15 cellular contexts compared by ENCODE assay signal in the genomic region with DNA sequence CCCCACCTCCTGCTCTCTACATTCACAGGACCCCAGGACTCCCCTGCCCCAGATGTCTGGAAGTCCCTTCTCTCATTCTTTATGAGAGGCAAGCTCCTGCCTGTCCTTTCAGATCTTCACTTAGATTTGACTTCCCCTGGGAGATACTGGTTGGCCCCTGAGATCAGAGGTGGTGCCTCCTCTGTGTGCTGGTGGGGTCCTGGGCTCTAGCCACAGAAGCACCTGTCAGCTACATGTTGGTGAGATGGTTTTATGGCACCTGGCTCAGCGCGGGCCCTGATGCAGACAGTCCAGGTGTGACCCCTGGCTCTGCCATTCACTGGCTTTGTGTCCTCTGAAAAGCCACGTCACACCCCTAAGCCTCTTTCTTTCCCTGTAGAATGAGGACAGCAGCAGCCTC.
DNase-seq lines count a peak whose midpoint lies in the region; ATAC-seq and TF ChIP-seq lines count a peak whose summit lies in the region.
"Had no signal": no experiment of that assay in that cellular context is flagged by ENCODE, and none has a peak within 500 bp of the region (broad histone marks: within the 10 kb centered on the region; RNA-seq: fewer than 3 reads in every experiment).

No MANE protein-coding gene starts in this region.

- H3K36me3 ChIP-seq in GM06990 (ENCODE audit: control insufficient read depth, insufficient read depth, low read length), result no peaks in the 10 kb centered on the region
- H3K36me3 ChIP-seq in OCI-LY3 (replicated peaks; ENCODE audit: low read depth, low read length), result no peaks in the 10 kb centered on the region
- H3K36me3 ChIP-seq: breast epithelium, SJSA1, thoracic aorta had no signal

- H3K4me1 Mint-ChIP-seq in CD14-positive monocyte, result peaks cover 93% of the 10 kb centered on the region
- peaks cover 98% of the 10 kb centered on the region for H3K4me1 Mint-ChIP-seq in dendritic cell treated with granulocyte-macrophage colony-stimulating factor and Interleukin-4, amounts not matched to agents 40 ng/mL and 50 ng/mL, for 4 days (ENCODE audit: low read depth)

- intact Hi-C loops in CD14-positive monocyte (cut with micrococcal nuclease), result loop anchor here (10.0 kb wide), 2 partner anchors 77 to 163 kb away; no protein-coding TSS in a partner anchor
- intact Hi-C loops in dendritic cell treated with granulocyte-macrophage colony-stimulating factor and Interleukin-4, amounts not matched to agents 40 ng/mL and 50 ng/mL, for 4 days (cut with micrococcal nuclease), result loop anchor here (5.0 kb wide), 1 partner anchor 225 kb away; no protein-coding TSS in a partner anchor

- H3K79me2 ChIP-seq in OCI-LY3 (ENCODE audit: low read length), result no peaks in the 10 kb centered on the region

- no peaks in the 10 kb centered on the region for H3K27me3 ChIP-seq in GM06990 (replicated peaks; ENCODE audit: control insufficient read depth, insufficient read depth, low read length)
- H3K27me3 ChIP-seq in OCI-LY3 (ENCODE audit: low read depth, low read length), result no peaks in the 10 kb centered on the region
- H3K27me3 ChIP-seq: breast epithelium, SJSA1 had no signal

- H2AFZ ChIP-seq in OCI-LY3 (ENCODE audit: low read depth, low read length), result no peak overlapping the region
- H2AFZ ChIP-seq: GM23338 had no signal

- H3K4me3 ChIP-seq in GM06990 (replicated peaks; ENCODE audit: low read depth, low read length), result no peak overlapping the region
- H3K4me3 ChIP-seq in OCI-LY3 (ENCODE audit: low read length), result peak overlapping the region; percentile 62
- H3K4me3 ChIP-seq: breast epithelium, GM23338, SJSA1, thoracic aorta had no signal

- peaks cover 0 to 7% (median 1%) of the 10 kb centered on the region in 7 donors for H3K9me3 Mint-ChIP-seq in CD14-positive monocyte
- peaks cover 6% of the 10 kb centered on the region for H3K9me3 Mint-ChIP-seq in dendritic cell treated with granulocyte-macrophage colony-stimulating factor and Interleukin-4, amounts not matched to agents 40 ng/mL and 50 ng/mL, for 4 days
- H3K9me3 Mint-ChIP-seq: activated naive CD4-positive, alpha-beta T cell treated with anti-CD3 and anti-CD28 coated beads, Interleukin-2, amount 50 U/mL, for 24 hours had no signal

- TF ChIP-seq CTCF in CD14-positive monocyte (IDR thresholded peaks at IDR 0.05) (no peak), GM06990 (IDR thresholded peaks at IDR 0.05; ENCODE audit: insufficient read depth, low read length, poor library complexity, severe bottlenecking) (no peak), OCI-LY3 (IDR thresholded peaks at IDR 0.05; ENCODE audit: low read depth, low read length) (no peak)

- H4K20me1 ChIP-seq in OCI-LY3 (ENCODE audit: insufficient read depth, low read length), result no peaks in the 10 kb centered on the region

- peaks cover 1 to 4% (median 4%) of the 10 kb centered on the region in 3 donors for H3K27me3 Mint-ChIP-seq in CD14-positive monocyte (ENCODE audit: low read depth in 3 of 3)
- no peaks in the 10 kb centered on the region for H3K27me3 Mint-ChIP-seq in dendritic cell treated with granulocyte-macrophage colony-stimulating factor and Interleukin-4, amounts not matched to agents 40 ng/mL and 50 ng/mL, for 4 days
- H3K27me3 Mint-ChIP-seq: activated naive CD4-positive, alpha-beta T cell treated with anti-CD3 and anti-CD28 coated beads, Interleukin-2, amount 50 U/mL, for 24 hours had no signal

- H3K27ac ChIP-seq in OCI-LY3 (ENCODE audit: low read length), result peak overlapping the region; percentile 94
- H3K27ac ChIP-seq: breast epithelium, SJSA1, thoracic aorta had no signal

- peak overlapping the region; percentile 81 for H3K4me2 ChIP-seq in OCI-LY3 (ENCODE audit: low read length)
- H3K4me2 ChIP-seq: GM23338 had no signal

- no peaks in the 10 kb centered on the region for H3K9me3 ChIP-seq in OCI-LY3 (ENCODE audit: insufficient read depth, low read length)
- H3K9me3 ChIP-seq: breast epithelium, SJSA1, thoracic aorta had no signal

- H3K27ac Mint-ChIP-seq in CD14-positive monocyte, result peak overlapping the region; percentile 70 to 92 (median 89)
- peak overlapping the region; percentile 90 for H3K27ac Mint-ChIP-seq in dendritic cell treated with granulocyte-macrophage colony-stimulating factor and Interleukin-4, amounts not matched to agents 40 ng/mL and 50 ng/mL, for 4 days
- H3K27ac Mint-ChIP-seq: activated naive CD4-positive, alpha-beta T cell treated with anti-CD3 and anti-CD28 coated beads, Interleukin-2, amount 50 U/mL, for 24 hours; GM23338 had no signal

- no peak for DNase-seq in CD14-positive monocyte (ENCODE audit: low spot score)
- peak; percentile 54 for DNase-seq in GM06990 (ENCODE audit: extremely low read depth, insufficient read length)
- no peak for DNase-seq in NCI-H2171 treated with DMSO at 0.1 percent for 48 hours (lab: John Stamatoyannopoulos, UW)
- no peak for DNase-seq in KG1 (lab: John Stamatoyannopoulos, UW)
- DNase-seq: hypothalamus had no signal

- ATAC-seq in HG03571 (IDR thresholded peaks at IDR 0.05; ENCODE audit: unreplicated experiment) (no peak), GM21529 (IDR thresholded peaks at IDR 0.05; ENCODE audit: unreplicated experiment) (no peak)
- ATAC-seq: GM23338, sciatic nerve had no signal

- peak overlapping the region in 1 of 2 donors; percentile 31 for H3K4me3 Mint-ChIP-seq in CD14-positive monocyte
- H3K4me3 Mint-ChIP-seq in dendritic cell treated with granulocyte-macrophage colony-stimulating factor and Interleukin-4, amounts not matched to agents 40 ng/mL and 50 ng/mL, for 4 days, result peak overlapping the region; percentile 56
- H3K4me3 Mint-ChIP-seq: activated naive CD4-positive, alpha-beta T cell treated with anti-CD3 and anti-CD28 coated beads, Interleukin-2, amount 50 U/mL, for 24 hours; GM23338 had no signal

- H3K9ac ChIP-seq in OCI-LY3 (ENCODE audit: low read length), result peak overlapping the region; percentile 81

- H3K4me1 ChIP-seq in OCI-LY3 (ENCODE audit: low read length), result peaks cover 89% of the 10 kb centered on the region
- H3K4me1 ChIP-seq: breast epithelium had no signal

- peaks cover 4 to 5% of the 10 kb centered on the region in 2 donors for H3K36me3 Mint-ChIP-seq in CD14-positive monocyte
- peaks cover 4% of the 10 kb centered on the region for H3K36me3 Mint-ChIP-seq in dendritic cell treated with granulocyte-macrophage colony-stimulating factor and Interleukin-4, amounts not matched to agents 40 ng/mL and 50 ng/mL, for 4 days (ENCODE audit: low read depth)
- H3K36me3 Mint-ChIP-seq: activated naive CD4-positive, alpha-beta T cell treated with anti-CD3 and anti-CD28 coated beads, Interleukin-2, amount 50 U/mL, for 24 hours had no signal
